Comparison of ENCODE assay signal across 32 cellular contexts in the genomic region with DNA sequence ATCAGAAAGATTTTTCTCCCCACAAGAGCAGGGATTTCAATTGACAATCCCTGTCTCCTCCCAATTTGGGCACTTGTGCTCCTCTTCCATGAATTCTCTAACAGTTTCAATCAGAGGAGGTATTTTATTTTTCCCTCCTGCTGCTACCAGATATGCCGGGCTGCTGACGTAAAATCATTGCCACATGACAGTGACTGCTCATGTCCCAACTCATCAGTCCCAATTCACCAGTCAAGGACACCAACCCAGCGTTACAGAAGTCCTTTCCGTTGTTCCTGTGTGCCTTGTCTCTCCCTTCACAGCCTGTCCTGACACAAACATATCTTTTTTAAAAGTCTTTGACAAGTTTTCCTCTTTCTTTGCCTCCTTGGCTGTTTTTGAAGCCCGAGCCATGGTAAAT.
"Had no signal": no experiment of that assay in that cellular context is flagged by ENCODE, and none has a peak within 500 bp of the region (broad histone marks: within the 10 kb centered on the region; RNA-seq: fewer than 3 reads in every experiment).

No MANE protein-coding gene starts in this region.

- H3K27ac Mint-ChIP-seq: activated CD4-positive, alpha-beta memory T cell treated with anti-CD3 and anti-CD28 coated beads for 36 hours; activated naive CD4-positive, alpha-beta T cell treated with anti-CD3 and anti-CD28 coated beads, Interleukin-2, amount 10 ng/mL, durations not matched to agents 7 days and 5 days; activated naive CD8-positive, alpha-beta T cell; activated naive CD8-positive, alpha-beta T cell treated with anti-CD3 and anti-CD28 coated beads, Interleukin-2, amount 50 U/mL, for 24 hours; activated T-helper 1 cell treated with anti-CD3 and anti-CD28 coated beads, Interleukin-12 subunit alpha, Interleukin-12 subunit beta, Interleukin-2, Interleukin-4 antibody, amounts not matched to agents 30 ng/mL and 10 ng/mL and 1 ng/mL, durations not matched to agents 14 hours and 24 hours and 36 hours; brain had no signal

- H3K27me3 ChIP-seq: MG63, Peyer's patch had no signal

- H3K4me3 ChIP-seq: MG63, Peyer's patch had no signal

- H3K36me3 ChIP-seq: MG63, Peyer's patch had no signal

- H3K27me3 Mint-ChIP-seq: activated CD4-positive, alpha-beta memory T cell treated with anti-CD3 and anti-CD28 coated beads for 36 hours; activated naive CD4-positive, alpha-beta T cell treated with anti-CD3 and anti-CD28 coated beads, Interleukin-2, amount 10 ng/mL, durations not matched to agents 7 days and 5 days; activated naive CD8-positive, alpha-beta T cell; activated naive CD8-positive, alpha-beta T cell treated with anti-CD3 and anti-CD28 coated beads, Interleukin-2, amount 50 U/mL, for 24 hours; brain had no signal

- H3K4me1 Mint-ChIP-seq: activated naive CD4-positive, alpha-beta T cell treated with anti-CD3 and anti-CD28 coated beads, Interleukin-2, amount 10 ng/mL, durations not matched to agents 7 days and 5 days; activated naive CD8-positive, alpha-beta T cell treated with anti-CD3 and anti-CD28 coated beads, Interleukin-2, amount 50 U/mL, for 24 hours had no signal

- FAIRE-seq: bronchial epithelial cell, TTC549 had no signal

- H3K36me3 Mint-ChIP-seq: activated CD4-positive, alpha-beta memory T cell treated with anti-CD3 and anti-CD28 coated beads for 36 hours; activated naive CD4-positive, alpha-beta T cell treated with anti-CD3 and anti-CD28 coated beads, Interleukin-2, amount 10 ng/mL, durations not matched to agents 7 days and 5 days; activated naive CD8-positive, alpha-beta T cell; brain had no signal

- DNase-seq: activated CD4-positive, alpha-beta memory T cell treated with anti-CD3 and anti-CD28 coated beads for 36 hours; activated CD4-positive, alpha-beta T cell treated with anti-CD3 and anti-CD28 coated beads for 4 hours; activated CD4-positive, alpha-beta T cell treated with anti-CD3 and anti-CD28 coated beads, Interleukin-2, amount 50 U/mL, for 1 hour; activated CD4-positive, CD25-positive, alpha-beta regulatory T cell treated with anti-CD3 and anti-CD28 coated beads, Interleukin-2, amount 50 U/mL, for 72 hours; activated CD8-positive, alpha-beta memory T cell treated with anti-CD3 and anti-CD28 coated beads, Interleukin-2, amount 50 U/mL, for 4 hours; activated gamma-delta T cell treated with Interleukin-2 at 50 U/mL for 16 hours; activated naive CD4-positive, alpha-beta T cell treated with anti-CD3 and anti-CD28 coated beads, Interleukin-2, amount 10 ng/mL, durations not matched to agents 7 days and 5 days; activated naive CD8-positive, alpha-beta T cell treated with anti-CD3 and anti-CD28 coated beads, Interleukin-2, amount 50 U/mL, for 24 hours; activated T-cell treated with anti-CD3 and anti-CD28 coated beads for 4 hours; activated T-cell treated with anti-CD3 and anti-CD28 coated beads, Interleukin-2, amount 50 U/mL, for 4 hours; anterior cingulate cortex; central memory CD4-positive, alpha-beta T cell; Kasumi-1; MG63; NCI-H1092; NCI-H1436 treated with DMSO at 0.1 percent for 48 hours; NCI-H1694 treated with DMSO at 0.1 percent for 48 hours; NCI-H2029; NCI-H510A; NCI-H526; NCI-H748 treated with DMSO at 0.1 percent for 48 hours; NK-92 treated with Interleukin-12 subunit alpha and Interleukin-12 subunit beta, amount 100 ng/mL, for 24 hours; PC-3; Peyer's patch; RPMI8226; SHP77 treated with DMSO at 0.1 percent for 48 hours; T1000 had no signal

- ATAC-seq: activated naive CD8-positive, alpha-beta T cell treated with anti-CD3 and anti-CD28 coated beads, Interleukin-2, amount 50 U/mL, for 24 hours; activated T-cell treated with anti-CD3 and anti-CD28 coated beads, Interleukin-2, amount 50 U/mL, for 4 hours; PC-3 had no signal

- H3K4me3 Mint-ChIP-seq: activated CD4-positive, alpha-beta memory T cell treated with anti-CD3 and anti-CD28 coated beads for 36 hours; activated naive CD4-positive, alpha-beta T cell treated with anti-CD3 and anti-CD28 coated beads, Interleukin-2, amount 10 ng/mL, durations not matched to agents 7 days and 5 days; activated naive CD8-positive, alpha-beta T cell; activated naive CD8-positive, alpha-beta T cell treated with anti-CD3 and anti-CD28 coated beads, Interleukin-2, amount 50 U/mL, for 24 hours; activated T-cell treated with anti-CD3 and anti-CD28 coated beads, Interleukin-2, amount 50 U/mL, for 4 hours; activated T-helper 1 cell treated with anti-CD3 and anti-CD28 coated beads, Interleukin-12 subunit alpha, Interleukin-12 subunit beta, Interleukin-2, Interleukin-4 antibody, amounts not matched to agents 30 ng/mL and 10 ng/mL and 1 ng/mL, durations not matched to agents 14 hours and 24 hours and 36 hours; brain had no signal

- H3K27ac ChIP-seq: Peyer's patch had no signal

- H3K4me1 ChIP-seq: Peyer's patch had no signal

- H3K9me3 Mint-ChIP-seq: activated T-helper 1 cell treated with anti-CD3 and anti-CD28 coated beads, Interleukin-12 subunit alpha, Interleukin-12 subunit beta, Interleukin-2, Interleukin-4 antibody, amounts not matched to agents 30 ng/mL and 10 ng/mL and 1 ng/mL, durations not matched to agents 14 hours and 24 hours and 36 hours had no signal

- H3K9me3 ChIP-seq: MG63, Peyer's patch had no signal
